12 cellular contexts compared by ENCODE assay signal in genomic region chr6:90212274-90212673, GRCh38.
A peak's percentile ranks its signal among the peaks of the same experiment; 100 is the strongest.
DNase-seq lines count a peak whose midpoint lies in the region; ATAC-seq and TF ChIP-seq lines count a peak whose summit lies in the region.
"Had no signal": no experiment of that assay in that cellular context is flagged by ENCODE, and none has a peak within 500 bp of the region (broad histone marks: within the 10 kb centered on the region; RNA-seq: fewer than 3 reads in every experiment).

No MANE protein-coding gene starts in this region.

- in situ Hi-C loops in brain microvascular endothelial cell (cut with HindIII; ENCODE audit: low pct_ligation_motif_present, low sequenced_read_pairs): no loop called here

- no peak for ATAC-seq in GM21723 (IDR thresholded peaks at IDR 0.05; ENCODE audit: unreplicated experiment)

- H3K36me3 ChIP-seq in OCI-LY1 (ENCODE audit: insufficient read depth, low read length): peaks cover 68% of the 10 kb centered on the region
- no peaks in the 10 kb centered on the region for H3K36me3 ChIP-seq in brain microvascular endothelial cell (replicated peaks)

- peak in 4 of 6 experiments; percentile 18 to 43 (median 30) for DNase-seq in stimulated activated naive CD4-positive, alpha-beta T cell (lab: John Stamatoyannopoulos, UW)
- no peak for DNase-seq in stimulated activated naive CD4-positive, alpha-beta T cell treated with Interleukin-2 at 50 U/mL for 16 hours (lab: John Stamatoyannopoulos, UW)
- DNase-seq in brain microvascular endothelial cell (no peak), NCI-H526 treated with DMSO at 0.1 percent for 48 hours (lab: John Stamatoyannopoulos, UW) (no peak), ecto neural progenitor cell (ENCODE audit: low spot score) (no peak), NK-92 (lab: John Stamatoyannopoulos, UW; ENCODE audit: unreplicated experiment) (no peak)
- DNase-seq: activated CD8-positive, alpha-beta memory T cell treated with anti-CD3 and anti-CD28 coated beads, Interleukin-2, amount 50 U/mL, for 48 hours; effector CD4-positive, alpha-beta T cell; NCI-H1105; stimulated activated CD4-positive, alpha-beta T cell treated with anti-CD3 and anti-CD28 coated beads, Interleukin-15, amount 100 ng/mL, for 24 hours had no signal

- H3K4me1 ChIP-seq in OCI-LY1 (ENCODE audit: insufficient read depth, low read length, severe bottlenecking): peaks cover 32% of the 10 kb centered on the region

- peaks cover 89% of the 10 kb centered on the region for H3K79me2 ChIP-seq in OCI-LY1 (ENCODE audit: insufficient read depth, low read length)

- H3K4me3 ChIP-seq in OCI-LY1 (ENCODE audit: low read depth, low read length, poor library complexity, severe bottlenecking): no peak overlapping the region
- no peak overlapping the region for H3K4me3 ChIP-seq in brain microvascular endothelial cell (ENCODE audit: low read depth, low read length)

- no peaks in the 10 kb centered on the region for H3K9me2 ChIP-seq in OCI-LY1 (ENCODE audit: low read depth, low read length)

- H3F3A ChIP-seq in OCI-LY1 (ENCODE audit: insufficient read depth, low read length): no peaks in the 10 kb centered on the region

- no peak overlapping the region for H2AFZ ChIP-seq in OCI-LY1 (ENCODE audit: low read length)

- no peaks in the 10 kb centered on the region for H4K20me1 ChIP-seq in OCI-LY1 (ENCODE audit: insufficient read depth, low read length)

- no peak overlapping the region for H3K9ac ChIP-seq in OCI-LY1 (ENCODE audit: low read length)

- peak; percentile 26; the same call in 1 of the 2 replicates for TF ChIP-seq CTCF in OCI-LY1 (IDR thresholded peaks at IDR 0.05; ENCODE audit: low read length)
- peak; percentile 27 for TF ChIP-seq CTCF in brain microvascular endothelial cell (IDR thresholded peaks at IDR 0.05; ENCODE audit: low read depth, low read length, missing control alignments)

- no peaks in the 10 kb centered on the region for H3K9me3 ChIP-seq in OCI-LY1 (ENCODE audit: low read length)

- H3K4me2 ChIP-seq in OCI-LY1 (ENCODE audit: low read length): no peak overlapping the region

- H3K27me3 ChIP-seq in OCI-LY1 (ENCODE audit: insufficient read depth, low read length) (no peaks in the 10 kb centered on the region), brain microvascular endothelial cell (replicated peaks) (no peaks in the 10 kb centered on the region)

- H3K27ac ChIP-seq in OCI-LY1 (ENCODE audit: low read depth, low read length, poor library complexity, severe bottlenecking) (no peak overlapping the region), brain microvascular endothelial cell (no peak overlapping the region)

Comparison
In these comparisons a context has a peak if more than half of its experiments do, and no peak if none do; other contexts are left out.
1. DNase-seq: peak in stimulated activated naive CD4-positive, alpha-beta T cell (4 of 6); none in stimulated activated naive CD4-positive, alpha-beta T cell treated with Interleukin-2 at 50 U/mL for 16 hours (single experiment), brain microvascular endothelial cell (single experiment), NCI-H526 treated with DMSO at 0.1 percent for 48 hours (single experiment), ecto neural progenitor cell (single experiment) and NK-92 (single experiment).